ENCODE assay signal across 28 cellular contexts in genomic region chr5:16788957-16789356, GRCh38.
"Had no signal": no experiment of that assay in that cellular context is flagged by ENCODE, and none has a peak within 500 bp of the region (broad histone marks: within the 10 kb centered on the region; RNA-seq: fewer than 3 reads in every experiment).

No MANE protein-coding gene starts in this region.

- H3K36me3 ChIP-seq: adrenal gland, colonic mucosa had no signal

- H3K27me3 ChIP-seq: adrenal gland, body of pancreas, colonic mucosa had no signal

- DNase-seq: activated CD4-positive, alpha-beta memory T cell treated with anti-CD3 and anti-CD28 coated beads for 36 hours; activated CD4-positive, alpha-beta T cell treated with anti-CD3 and anti-CD28 coated beads for 36 hours; activated CD4-positive, alpha-beta T cell treated with anti-CD3 and anti-CD28 coated beads, Interleukin-2, amount 10 ng/mL, durations not matched to agents 24 days and 14 days; activated CD4-positive, CD25-positive, alpha-beta regulatory T cell; activated CD4-positive, CD25-positive, alpha-beta regulatory T cell treated with anti-CD3 and anti-CD28 coated beads, Interleukin-2, amount 50 U/mL, for 72 hours; activated CD8-positive, alpha-beta memory T cell treated with anti-CD3 and anti-CD28 coated beads, Interleukin-2, amount 10 ng/mL, durations not matched to agents 7 days and 5 days; activated CD8-positive, alpha-beta memory T cell treated with anti-CD3 and anti-CD28 coated beads, Interleukin-2, amount 50 U/mL, for 4 hours; activated CD8-positive, alpha-beta T cell treated with anti-CD3 and anti-CD28 coated beads, Interleukin-2, amount 10 ng/mL, durations not matched to agents 7 days and 5 days; activated effector memory CD4-positive, alpha-beta T cell treated with anti-CD3 and anti-CD28 coated beads, Interleukin-2, amount 50 U/mL, for 16 hours; activated naive CD4-positive, alpha-beta T cell treated with anti-CD3 and anti-CD28 coated beads for 36 hours; activated naive CD8-positive, alpha-beta T cell treated with anti-CD3 and anti-CD28 coated beads for 36 hours; activated naive CD8-positive, alpha-beta T cell treated with anti-CD3 and anti-CD28 coated beads, Interleukin-2, amount 50 U/mL, for 24 hours; activated T-cell treated with anti-CD3 and anti-CD28 coated beads, Interleukin-2, amount 50 U/mL, for 1 hour; activated T-cell treated with anti-CD3 and anti-CD28 coated beads, Interleukin-2, amount 50 U/mL, for 48 hours; adrenal gland; amygdala; aorta; body of pancreas; central memory CD4-positive, alpha-beta T cell; cerebellar nuclear complex; colonic mucosa; effector CD8-positive, alpha-beta T cell; foreskin fibroblast; head of caudate nucleus; T-helper 2 cell had no signal

- H3K4me3 ChIP-seq: adrenal gland, body of pancreas, colonic mucosa had no signal

- H3K27ac ChIP-seq: adrenal gland, colonic mucosa had no signal

- H3K9me3 ChIP-seq: adrenal gland, body of pancreas, colonic mucosa had no signal

- ATAC-seq: activated CD4-positive, alpha-beta T cell treated with anti-CD3 and anti-CD28 coated beads for 36 hours; activated CD8-positive, alpha-beta memory T cell treated with anti-CD3 and anti-CD28 coated beads, Interleukin-2, amount 10 ng/mL, durations not matched to agents 7 days and 5 days; activated CD8-positive, alpha-beta T cell treated with anti-CD3 and anti-CD28 coated beads, Interleukin-2, amount 10 ng/mL, durations not matched to agents 7 days and 5 days; activated naive CD8-positive, alpha-beta T cell treated with anti-CD3 and anti-CD28 coated beads, Interleukin-2, amount 50 U/mL, for 24 hours; body of pancreas; esophagus mucosa had no signal

- H3K4me1 ChIP-seq: adrenal gland, colonic mucosa had no signal

- FAIRE-seq: endometrium, frontal cortex had no signal
